In genomic region chr14:23405516-23406025, GRCh38 we compare ENCODE assay signal across 33 cellular contexts. TPM values are rescaled to one million over a fixed set of nuclear protein-coding genes. Genes with fewer than 3 reads are reported as not detected.
"Had no signal": no experiment of that assay in that cellular context is flagged by ENCODE, and none has a peak within 500 bp of the region (broad histone marks: within the 10 kb centered on the region; RNA-seq: fewer than 3 reads in every experiment).

No MANE protein-coding gene starts in this region.

- H3K36me3 ChIP-seq: adrenal gland, SJCRH30 had no signal

- H3K4me1 ChIP-seq: adrenal gland, body of pancreas had no signal

- H3K27ac Mint-ChIP-seq: activated CD4-positive, alpha-beta T cell treated with anti-CD3 and anti-CD28 coated beads, Interleukin-2, amount 10 ng/mL, durations not matched to agents 7 days and 5 days; activated CD8-positive, alpha-beta T cell treated with anti-CD3 and anti-CD28 coated beads, Interleukin-2, amount 10 ng/mL, durations not matched to agents 7 days and 5 days; activated naive CD4-positive, alpha-beta T cell treated with anti-CD3 and anti-CD28 coated beads for 36 hours; activated naive CD4-positive, alpha-beta T cell treated with anti-CD3 and anti-CD28 coated beads, Interleukin-2, amount 50 U/mL, for 72 hours; activated T-cell treated with anti-CD3 and anti-CD28 coated beads, Interleukin-2, amount 50 U/mL, for 24 hours; T-helper 1 cell treated with Interleukin-12 subunit alpha and Interleukin-12 subunit beta and Interleukin-4 antibody, amounts not matched to agents 30 μg/mL and 1 μg/mL, for 36 hours; T-helper 2 cell treated with Interferon-gamma antibody and Interleukin-4, amounts not matched to agents 5 μg/mL and 100 μg/mL, for 36 hours; WTC11 had no signal

- H3K4me3 Mint-ChIP-seq: activated CD4-positive, alpha-beta T cell treated with anti-CD3 and anti-CD28 coated beads for 36 hours; activated CD4-positive, alpha-beta T cell treated with anti-CD3 and anti-CD28 coated beads, Interleukin-2, amount 10 ng/mL, durations not matched to agents 7 days and 5 days; activated CD8-positive, alpha-beta T cell treated with anti-CD3 and anti-CD28 coated beads, Interleukin-2, amount 10 ng/mL, durations not matched to agents 7 days and 5 days; activated naive CD4-positive, alpha-beta T cell treated with anti-CD3 and anti-CD28 coated beads for 36 hours; activated T-cell treated with anti-CD3 and anti-CD28 coated beads, Interleukin-2, amount 50 U/mL, for 24 hours; T-helper 1 cell treated with Interleukin-12 subunit alpha and Interleukin-12 subunit beta and Interleukin-4 antibody, amounts not matched to agents 30 μg/mL and 1 μg/mL, for 36 hours; T-helper 2 cell treated with Interferon-gamma antibody and Interleukin-4, amounts not matched to agents 5 μg/mL and 100 μg/mL, for 36 hours; WTC11 had no signal

- H3K27me3 ChIP-seq: adrenal gland, body of pancreas had no signal

- H3K4me3 ChIP-seq: adrenal gland, body of pancreas, K562, PC-9, SJCRH30, SK-N-MC had no signal

- H3K9me3 ChIP-seq: adrenal gland, body of pancreas, SJCRH30 had no signal

- H3K9me3 Mint-ChIP-seq: activated CD4-positive, alpha-beta T cell treated with anti-CD3 and anti-CD28 coated beads, Interleukin-2, amount 10 ng/mL, durations not matched to agents 7 days and 5 days; activated naive CD4-positive, alpha-beta T cell treated with anti-CD3 and anti-CD28 coated beads for 36 hours; activated naive CD4-positive, alpha-beta T cell treated with anti-CD3 and anti-CD28 coated beads, Interleukin-2, amount 50 U/mL, for 72 hours; activated T-cell treated with anti-CD3 and anti-CD28 coated beads, Interleukin-2, amount 50 U/mL, for 24 hours; T-helper 1 cell treated with Interleukin-12 subunit alpha and Interleukin-12 subunit beta and Interleukin-4 antibody, amounts not matched to agents 30 μg/mL and 1 μg/mL, for 36 hours; T-helper 2 cell treated with Interferon-gamma antibody and Interleukin-4, amounts not matched to agents 5 μg/mL and 100 μg/mL, for 36 hours; WTC11 had no signal

- H3K27me3 Mint-ChIP-seq: activated CD4-positive, alpha-beta T cell treated with anti-CD3 and anti-CD28 coated beads, Interleukin-2, amount 10 ng/mL, durations not matched to agents 7 days and 5 days had no signal

- ATAC-seq: activated CD4-positive, alpha-beta T cell treated with anti-CD3 and anti-CD28 coated beads for 36 hours; activated CD4-positive, CD25-positive, alpha-beta regulatory T cell treated with anti-CD3 and anti-CD28 coated beads, Interleukin-2, amount 50 U/mL, for 24 hours; activated naive CD4-positive, alpha-beta T cell treated with anti-CD3 and anti-CD28 coated beads, Interleukin-2, amount 50 U/mL, for 72 hours; body of pancreas; K562; WTC11 had no signal

- H3K4me1 Mint-ChIP-seq: activated CD4-positive, alpha-beta T cell treated with anti-CD3 and anti-CD28 coated beads for 36 hours; activated CD4-positive, alpha-beta T cell treated with anti-CD3 and anti-CD28 coated beads, Interleukin-2, amount 10 ng/mL, durations not matched to agents 7 days and 5 days had no signal

- H3K27ac ChIP-seq: adrenal gland, body of pancreas, PC-9, RWPE1, SJCRH30, SK-N-MC had no signal

- H3K36me3 Mint-ChIP-seq: activated naive CD4-positive, alpha-beta T cell treated with anti-CD3 and anti-CD28 coated beads, Interleukin-2, amount 50 U/mL, for 72 hours; WTC11 had no signal

- H2AFZ ChIP-seq: PC-9 had no signal

- DNase-seq: activated CD4-positive, alpha-beta T cell treated with anti-CD3 and anti-CD28 coated beads for 36 hours; activated CD4-positive, alpha-beta T cell treated with anti-CD3 and anti-CD28 coated beads, Interleukin-2, amount 10 ng/mL, durations not matched to agents 7 days and 5 days; activated CD4-positive, alpha-beta T cell treated with anti-CD3 and anti-CD28 coated beads, Interleukin-2, amount 50 U/mL, for 48 hours; activated CD8-positive, alpha-beta T cell treated with anti-CD3 and anti-CD28 coated beads, Interleukin-2, amount 10 ng/mL, durations not matched to agents 7 days and 5 days; activated gamma-delta T cell treated with Interleukin-2 at 50 U/mL for 16 hours; activated naive CD4-positive, alpha-beta T cell treated with anti-CD3 and anti-CD28 coated beads for 36 hours; activated T-cell treated with anti-CD3 and anti-CD28 coated beads, Interleukin-2, amount 50 U/mL, for 24 hours; body of pancreas; NCI-H1105; NCI-H1417 treated with DMSO at 0.1 percent for 48 hours; NCI-H187 treated with DMSO at 0.1 percent for 48 hours; NCI-H2081; NCI-H2227 treated with DMSO at 0.1 percent for 48 hours; NCI-H446; NCI-H510A treated with DMSO at 0.1 percent for 48 hours; NCI-H526 treated with DMSO at 0.1 percent for 48 hours; NCI-H774; PC-9; SHP77 had no signal

- H3K4me2 ChIP-seq: PC-9 had no signal

RNA-seq across cellular contexts. Expression of gene MYH6, which starts 2.5 kb away (rescaled TPM):
- total RNA-seq: activated CD8-positive, alpha-beta T cell treated with anti-CD3 and anti-CD28 coated beads, Interleukin-2, amount 10 ng/mL, durations not matched to agents 7 days and 5 days; activated naive CD4-positive, alpha-beta T cell treated with anti-CD3 and anti-CD28 coated beads for 36 hours; astrocyte; bronchial epithelial cell; K562; MCF 10A; OCI-LY7; PC-9; SJCRH30 had no signal
- polyA plus RNA-seq: K562 had no signal

RNA-seq across cellular contexts. Expression of gene CMTM5, which starts 28.7 kb away (rescaled TPM):
- total RNA-seq: activated CD4-positive, alpha-beta T cell treated with anti-CD3 and anti-CD28 coated beads for 36 hours; activated CD4-positive, alpha-beta T cell treated with anti-CD3 and anti-CD28 coated beads, Interleukin-2, amount 10 ng/mL, durations not matched to agents 7 days and 5 days; activated CD8-positive, alpha-beta T cell treated with anti-CD3 and anti-CD28 coated beads, Interleukin-2, amount 10 ng/mL, durations not matched to agents 7 days and 5 days; activated naive CD4-positive, alpha-beta T cell treated with anti-CD3 and anti-CD28 coated beads for 36 hours; activated naive CD4-positive, alpha-beta T cell treated with anti-CD3 and anti-CD28 coated beads, Interleukin-2, amount 50 U/mL, for 72 hours; astrocyte; body of pancreas; bronchial epithelial cell; K562; MCF 10A; OCI-LY7; PC-9 had no signal

RNA-seq across cellular contexts. Expression of gene MYH7, which starts 29.9 kb away (rescaled TPM):
- total RNA-seq: activated CD8-positive, alpha-beta T cell treated with anti-CD3 and anti-CD28 coated beads, Interleukin-2, amount 10 ng/mL, durations not matched to agents 7 days and 5 days; activated naive CD4-positive, alpha-beta T cell treated with anti-CD3 and anti-CD28 coated beads for 36 hours; activated naive CD4-positive, alpha-beta T cell treated with anti-CD3 and anti-CD28 coated beads, Interleukin-2, amount 50 U/mL, for 72 hours; astrocyte; bronchial epithelial cell; K562; MCF 10A; OCI-LY7; PC-9; WTC11 had no signal
- polyA plus RNA-seq: K562 had no signal

RNA-seq across cellular contexts. Expression of gene IL25, which starts 33.0 kb away (rescaled TPM):
- total RNA-seq: activated CD4-positive, alpha-beta T cell treated with anti-CD3 and anti-CD28 coated beads for 36 hours; activated CD4-positive, alpha-beta T cell treated with anti-CD3 and anti-CD28 coated beads, Interleukin-2, amount 10 ng/mL, durations not matched to agents 7 days and 5 days; activated CD8-positive, alpha-beta T cell treated with anti-CD3 and anti-CD28 coated beads, Interleukin-2, amount 10 ng/mL, durations not matched to agents 7 days and 5 days; activated naive CD4-positive, alpha-beta T cell treated with anti-CD3 and anti-CD28 coated beads for 36 hours; activated naive CD4-positive, alpha-beta T cell treated with anti-CD3 and anti-CD28 coated beads, Interleukin-2, amount 50 U/mL, for 72 hours; adrenal gland; astrocyte; body of pancreas; bronchial epithelial cell; K562; MCF 10A; OCI-LY7; PC-9; SJCRH30 had no signal
- polyA plus RNA-seq: K562 had no signal

RNA-seq across cellular contexts. Expression of gene EFS, which starts 40.6 kb away (rescaled TPM):
- total RNA-seq: activated CD4-positive, alpha-beta T cell treated with anti-CD3 and anti-CD28 coated beads for 36 hours; activated CD4-positive, alpha-beta T cell treated with anti-CD3 and anti-CD28 coated beads, Interleukin-2, amount 10 ng/mL, durations not matched to agents 7 days and 5 days; activated CD8-positive, alpha-beta T cell treated with anti-CD3 and anti-CD28 coated beads, Interleukin-2, amount 10 ng/mL, durations not matched to agents 7 days and 5 days; activated naive CD4-positive, alpha-beta T cell treated with anti-CD3 and anti-CD28 coated beads for 36 hours; K562; MCF 10A; OCI-LY7; PC-9 had no signal
